ENCODE assay signal across 22 cellular contexts in the genomic region with DNA sequence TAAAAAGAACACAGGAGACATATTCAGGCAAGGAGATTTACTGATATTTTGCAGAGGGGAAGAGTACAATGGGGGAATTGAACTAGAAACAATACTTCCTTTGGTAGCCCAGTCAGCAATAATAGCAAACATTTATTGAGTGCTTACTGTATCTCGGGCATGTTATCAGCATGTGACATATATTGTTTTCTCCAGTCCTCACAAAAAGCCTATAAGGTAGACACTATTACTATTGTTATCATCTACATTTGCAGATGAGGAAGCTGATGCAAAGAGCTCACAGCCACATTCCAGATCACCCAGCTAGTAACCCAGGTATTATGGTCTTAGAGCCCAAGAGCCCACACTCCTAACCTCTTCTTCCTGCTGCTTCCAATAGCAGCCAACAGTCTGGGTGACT.
"Had no signal": no experiment of that assay in that cellular context is flagged by ENCODE, and none has a peak within 500 bp of the region (broad histone marks: within the 10 kb centered on the region; RNA-seq: fewer than 3 reads in every experiment).

No MANE protein-coding gene starts in this region.

- H3K27me3 ChIP-seq: gastrocnemius medialis, heart right ventricle, right atrium auricular region, tibial nerve had no signal

- H3K27ac Mint-ChIP-seq: activated CD4-positive, alpha-beta memory T cell treated with anti-CD3 and anti-CD28 coated beads for 36 hours; activated naive CD4-positive, alpha-beta T cell treated with anti-CD3 and anti-CD28 coated beads for 36 hours; activated naive CD8-positive, alpha-beta T cell treated with anti-CD3 and anti-CD28 coated beads, Interleukin-2, amount 10 ng/mL, durations not matched to agents 7 days and 5 days; natural killer cell had no signal

- H3K4me1 ChIP-seq: prostate gland had no signal

- H3K27me3 Mint-ChIP-seq: activated CD4-positive, alpha-beta memory T cell treated with anti-CD3 and anti-CD28 coated beads for 36 hours had no signal

- H3K9me3 Mint-ChIP-seq: activated CD4-positive, alpha-beta memory T cell treated with anti-CD3 and anti-CD28 coated beads for 36 hours; activated naive CD4-positive, alpha-beta T cell treated with anti-CD3 and anti-CD28 coated beads for 36 hours; activated naive CD8-positive, alpha-beta T cell treated with anti-CD3 and anti-CD28 coated beads, Interleukin-2, amount 10 ng/mL, durations not matched to agents 7 days and 5 days; natural killer cell had no signal

- H3K27ac ChIP-seq: gastrocnemius medialis, prostate gland had no signal

- H3K36me3 Mint-ChIP-seq: activated CD4-positive, alpha-beta memory T cell treated with anti-CD3 and anti-CD28 coated beads for 36 hours; activated naive CD8-positive, alpha-beta T cell treated with anti-CD3 and anti-CD28 coated beads, Interleukin-2, amount 10 ng/mL, durations not matched to agents 7 days and 5 days; natural killer cell had no signal

- H3K4me3 ChIP-seq: gastrocnemius medialis, heart right ventricle, lung, prostate gland, right atrium auricular region, tibial nerve had no signal

- H3K4me3 Mint-ChIP-seq: activated CD4-positive, alpha-beta memory T cell treated with anti-CD3 and anti-CD28 coated beads for 36 hours; activated naive CD4-positive, alpha-beta T cell treated with anti-CD3 and anti-CD28 coated beads for 36 hours; activated naive CD8-positive, alpha-beta T cell treated with anti-CD3 and anti-CD28 coated beads, Interleukin-2, amount 10 ng/mL, durations not matched to agents 7 days and 5 days; natural killer cell had no signal

- DNase-seq: activated CD4-positive, alpha-beta memory T cell treated with anti-CD3 and anti-CD28 coated beads for 36 hours; activated CD4-positive, alpha-beta T cell treated with anti-CD3 and anti-CD28 coated beads for 4 hours; activated CD4-positive, CD25-positive, alpha-beta regulatory T cell; activated effector memory CD4-positive, alpha-beta T cell treated with Interleukin-2 at 50 U/mL for 16 hours; activated naive CD4-positive, alpha-beta T cell treated with anti-CD3 and anti-CD28 coated beads for 36 hours; activated naive CD8-positive, alpha-beta T cell treated with anti-CD3 and anti-CD28 coated beads, Interleukin-2, amount 10 ng/mL, durations not matched to agents 7 days and 5 days; activated T-cell treated with anti-CD3 and anti-CD28 coated beads, Interleukin-2, amount 50 U/mL, for 48 hours; amniotic stem cell; cerebellar nuclear complex; effector CD8-positive, alpha-beta T cell; gastrocnemius medialis; kidney; natural killer cell; stimulated activated CD4-positive, alpha-beta T cell treated with anti-CD3 and anti-CD28 coated beads, Interleukin-12 subunit alpha, Interleukin-12 subunit beta, amount 100 ng/mL, for 4 hours; stimulated activated CD4-positive, alpha-beta T cell treated with anti-CD3 and anti-CD28 coated beads, Interleukin-4, amount 100 ng/mL, for 4 hours; stimulated activated naive CD8-positive, alpha-beta T cell treated with anti-CD3 and anti-CD28 coated beads, Interleukin-15, Interleukin-2, amounts not matched to agents 100 U/mL and 50 U/mL, for 24 hours; T-helper 1 cell had no signal

- H3K4me1 Mint-ChIP-seq: activated naive CD8-positive, alpha-beta T cell treated with anti-CD3 and anti-CD28 coated beads, Interleukin-2, amount 10 ng/mL, durations not matched to agents 7 days and 5 days; natural killer cell had no signal

- ATAC-seq: gastrocnemius medialis; natural killer cell; stimulated activated naive CD8-positive, alpha-beta T cell treated with anti-CD3 and anti-CD28 coated beads, Interleukin-15, Interleukin-2, amounts not matched to agents 100 U/mL and 50 U/mL, for 24 hours had no signal

- H3K9me3 ChIP-seq: gastrocnemius medialis, heart right ventricle, prostate gland, right atrium auricular region, tibial nerve had no signal

- H3K36me3 ChIP-seq: gastrocnemius medialis, heart right ventricle, prostate gland, right atrium auricular region had no signal
